In genomic region chr6:32129297-32130088, GRCh38 we compare ENCODE assay signal across 8 cellular contexts. TPM values are rescaled to one million over a fixed set of nuclear protein-coding genes. Genes with fewer than 3 reads are reported as not detected.
DNase-seq lines count a peak whose midpoint lies in the region; ATAC-seq, FAIRE-seq and TF ChIP-seq lines count a peak whose summit lies in the region.

No MANE protein-coding gene starts in this region.

- no peaks in the 10 kb centered on the region for H3K9me3 ChIP-seq in HCT116 (ENCODE audit: control insufficient read depth in 1 of 2, insufficient read depth in 1 of 2, low read depth in 1 of 2, low read length in 2 of 2)
- H3K9me3 ChIP-seq in iPS-15b (ENCODE audit: control insufficient read depth, insufficient read depth, low read length) = no peaks in the 10 kb centered on the region

- no peak for TF ChIP-seq RAD21 in HCT116 (IDR thresholded peaks at IDR 0.05; ENCODE audit: low read depth)

- no peak for FAIRE-seq in GM12891 (lab: Jason Lieb, UNC)

- POLR2A ChIA-PET in HCT116 (lab: Charles Lee) = interaction anchor here (0.5 to 1.7 kb wide), 6 partner anchors 13 to 850 kb away, joined by 3 to 5 read pairs (median 3); no protein-coding TSS in a partner anchor

- RAD21 ChIA-PET in HCT116 (lab: Charles Lee; ENCODE audit: low non-redundant PET in 1 of 2, low total read pairs in 2 of 2, uncharacterized antibody in 2 of 2, unreplicated experiment in 2 of 2) = interaction anchor here (0.6 to 1.9 kb wide), 4 partner anchors 9 to 66 kb away, joined by 3 to 6 read pairs (median 4); no protein-coding TSS in a partner anchor

- H3K9me3 Mint-ChIP-seq in activated naive CD8-positive, alpha-beta T cell treated with anti-CD3 and anti-CD28 coated beads for 36 hours = no peaks in the 10 kb centered on the region
- no peaks in the 10 kb centered on the region for H3K9me3 Mint-ChIP-seq in stimulated activated naive CD8-positive, alpha-beta T cell treated with anti-CD3 and anti-CD28 coated beads, Interleukin-15, amount 100 ng/mL, for 72 hours

- TF ChIP-seq POLR2A in HCT116 (IDR thresholded peaks at IDR 0.05; ENCODE audit: borderline replicate concordance, extremely low read depth, insufficient read depth, insufficient read length) = no peak
- TF ChIP-seq POLR2A in GM12891 (IDR thresholded peaks at IDR 0.05; ENCODE audit: low read depth, low read length) = no peak

- H3K27ac ChIP-seq in HCT116 (ENCODE audit: low read depth, low read length) = peak overlapping the region; percentile 92

- H3K4me3 Mint-ChIP-seq in activated naive CD8-positive, alpha-beta T cell treated with anti-CD3 and anti-CD28 coated beads for 36 hours = peak overlapping the region; percentile 99
- peak overlapping the region; percentile 99 to 100 for H3K4me3 Mint-ChIP-seq in stimulated activated naive CD8-positive, alpha-beta T cell treated with anti-CD3 and anti-CD28 coated beads, Interleukin-15, amount 100 ng/mL, for 72 hours

- H3K4me2 ChIP-seq in HCT116 (ENCODE audit: low read length) = peak overlapping the region; percentile 86

- H3K36me3 Mint-ChIP-seq in activated naive CD8-positive, alpha-beta T cell treated with anti-CD3 and anti-CD28 coated beads for 36 hours = peaks cover 2% of the 10 kb centered on the region

- H3K9ac ChIP-seq in HCT116 (ENCODE audit: low read length) = peak overlapping the region; percentile 73
- H3K9ac ChIP-seq in iPS-15b (ENCODE audit: low read depth, low read length) = peak overlapping the region; percentile 37

- H3K27me3 ChIP-seq in HCT116 (ENCODE audit: insufficient read depth, low read length) (no peaks in the 10 kb centered on the region), iPS-15b (ENCODE audit: control insufficient read depth, insufficient read depth, low read length) (no peaks in the 10 kb centered on the region)

- H2AFZ ChIP-seq in HCT116 (ENCODE audit: low read depth, low read length, poor library complexity, severe bottlenecking) = no peak overlapping the region

- H3K4me3 ChIP-seq in AG10803 (ENCODE audit: low read length) (peak overlapping the region; percentile 80), HCT116 (replicated peaks in 1 of 2; ENCODE audit: low read depth in 1 of 2, low read length in 2 of 2) (peak overlapping the region; percentile 94 to 100), iPS-15b (ENCODE audit: low read depth, low read length) (peak overlapping the region; percentile 69)

- no peak for ATAC-seq in HCT116
- no peak for ATAC-seq in stimulated activated naive CD8-positive, alpha-beta T cell treated with anti-CD3 and anti-CD28 coated beads, Interleukin-15, amount 100 ng/mL, for 72 hours

- no peaks in the 10 kb centered on the region for H4K20me1 ChIP-seq in HCT116 (ENCODE audit: insufficient read depth)

- H3K4me1 Mint-ChIP-seq in activated naive CD8-positive, alpha-beta T cell treated with anti-CD3 and anti-CD28 coated beads for 36 hours = peaks cover 28% of the 10 kb centered on the region
- peaks cover 47% of the 10 kb centered on the region for H3K4me1 Mint-ChIP-seq in stimulated activated naive CD8-positive, alpha-beta T cell treated with anti-CD3 and anti-CD28 coated beads, Interleukin-15, amount 100 ng/mL, for 72 hours

- H3K9me2 ChIP-seq in HCT116 (ENCODE audit: insufficient read depth) = no peaks in the 10 kb centered on the region

- TF ChIP-seq CTCF in AG10803 (conservative IDR thresholded peaks at IDR 0.05; ENCODE audit: low read length) (no peak), HCT116 (IDR thresholded peaks at IDR 0.05 in 2 of 3, conservative IDR thresholded peaks at IDR 0.05 in 1 of 3; ENCODE audit: borderline replicate concordance in 1 of 3, insufficient read depth in 1 of 3, low read depth in 2 of 3, low read length in 2 of 3) (no peak)

- DNase-seq in AG10803 (ENCODE audit: low read depth) = no peak
- no peak for DNase-seq in HCT116 (ENCODE audit: low read depth, low spot score)
- no peak for DNase-seq in activated naive CD8-positive, alpha-beta T cell treated with anti-CD3 and anti-CD28 coated beads for 36 hours
- DNase-seq in stimulated activated naive CD8-positive, alpha-beta T cell treated with anti-CD3 and anti-CD28 coated beads, Interleukin-15, amount 100 ng/mL, for 72 hours = no peak
- no peak for DNase-seq in D341Med (ENCODE audit: low spot score)
- DNase-seq in GM12891 (ENCODE audit: insufficient read length, low spot score) = no peak
- no peak for DNase-seq in COLO829 (ENCODE audit: low spot score)

- H3K4me1 ChIP-seq in HCT116 (ENCODE audit: control insufficient read depth in 1 of 2, insufficient read depth in 2 of 2, low read length in 2 of 2) (peaks cover 24 to 31% of the 10 kb centered on the region in 2 experiments), iPS-15b (ENCODE audit: control insufficient read depth, insufficient read depth, low read length) (no peaks in the 10 kb centered on the region)

- intact Hi-C loops in HCT116 (cut with micrococcal nuclease) = loop anchor here (1.0 kb wide), 3 partner anchors 25 to 67 kb away; partner anchors contain the start of genes PPT2 and RNF5

- H3K27me3 Mint-ChIP-seq in activated naive CD8-positive, alpha-beta T cell treated with anti-CD3 and anti-CD28 coated beads for 36 hours = no peaks in the 10 kb centered on the region
- no peaks in the 10 kb centered on the region for H3K27me3 Mint-ChIP-seq in stimulated activated naive CD8-positive, alpha-beta T cell treated with anti-CD3 and anti-CD28 coated beads, Interleukin-15, amount 100 ng/mL, for 72 hours

- peak overlapping the region; percentile 94 for H3K27ac Mint-ChIP-seq in activated naive CD8-positive, alpha-beta T cell treated with anti-CD3 and anti-CD28 coated beads for 36 hours
- peak overlapping the region; percentile 89 to 90 for H3K27ac Mint-ChIP-seq in stimulated activated naive CD8-positive, alpha-beta T cell treated with anti-CD3 and anti-CD28 coated beads, Interleukin-15, amount 100 ng/mL, for 72 hours

- BruUV-seq in HCT116 (replicated peaks; lab: Mats Ljungman, UMichigan) = TSS peak; percentile 62

- no peaks in the 10 kb centered on the region; a peak in 1 of 4 replicates for H3K36me3 ChIP-seq in HCT116 (ENCODE audit: control insufficient read depth in 1 of 2, insufficient read depth in 2 of 2, low read length in 2 of 2)
- H3K36me3 ChIP-seq in iPS-15b (ENCODE audit: control insufficient read depth, insufficient read depth, low read length) = peaks cover 2% of the 10 kb centered on the region

- peaks cover 27% of the 10 kb centered on the region for H3K79me2 ChIP-seq in HCT116 (ENCODE audit: insufficient read depth, low read length)

- CTCF ChIA-PET in HCT116 (lab: Charles Lee) = interaction anchor here (1.8 to 2.0 kb wide), 2 partner anchors 11 to 66 kb away, joined by 7 to 12 read pairs; no protein-coding TSS in a partner anchor

TF ChIP-seq in HCT116, 20 proteins besides CTCF, POLR2A, EP300 and RAD21:
- no peak for TF ChIP-seq ELF1 (IDR thresholded peaks at IDR 0.05; ENCODE audit: borderline replicate concordance, low read depth)
TF ChIP-seq in HCT116: peak in this region for 0.

TF ChIP-seq in GM12891, 5 proteins besides CTCF, POLR2A, EP300 and RAD21:
- TF ChIP-seq POLR2AphosphoS5 (IDR thresholded peaks at IDR 0.05; ENCODE audit: low read depth, low read length) (no peak), PAX5 (IDR thresholded peaks at IDR 0.05; ENCODE audit: insufficient read depth, low read length, severe bottlenecking) (no peak), SPI1 (IDR thresholded peaks at IDR 0.05; ENCODE audit: low read depth, low read length) (no peak), POU2F2 (IDR thresholded peaks at IDR 0.05; ENCODE audit: low read depth, low read length) (no peak), TAF1 (IDR thresholded peaks at IDR 0.05; ENCODE audit: low read depth, low read length) (no peak)
TF ChIP-seq in GM12891: peak in this region for 0.

RNA-seq across cellular contexts. Expression of gene FKBPL, which starts 0.6 kb away (rescaled TPM):
- 11.2 TPM for total RNA-seq in HCT116 (2021; ENCODE audit: unreplicated experiment)
- polyA plus RNA-seq in HCT116 (2012) = 8.8 and 12.2 TPM in 2 replicates
- total RNA-seq in activated naive CD8-positive, alpha-beta T cell treated with anti-CD3 and anti-CD28 coated beads for 36 hours = 1 to 10 TPM; 5.8 to 6.8 TPM
- 3.8 TPM for polyA plus RNA-seq in GM12891 (2012; ENCODE audit: low read depth, missing spikeins)

RNA-seq across cellular contexts. Expression of gene ATF6B, which starts 1.4 kb away (rescaled TPM):
- total RNA-seq in HCT116 (2021; ENCODE audit: unreplicated experiment) = 63.9 TPM
- polyA plus RNA-seq in HCT116 (2012) = 55.7 and 75.2 TPM in 2 replicates
- 10 to 100 TPM; 50.4 to 53.5 TPM for total RNA-seq in activated naive CD8-positive, alpha-beta T cell treated with anti-CD3 and anti-CD28 coated beads for 36 hours
- 57.2 TPM for polyA plus RNA-seq in GM12891 (2012; ENCODE audit: low read depth, missing spikeins)

RNA-seq across cellular contexts. Expression of gene TNXB, which starts 20.4 kb away (rescaled TPM):
- 8.5 TPM for total RNA-seq in HCT116 (2021; ENCODE audit: unreplicated experiment)
- 4.7 and 7.1 TPM in 2 replicates for polyA plus RNA-seq in HCT116 (2012)
- total RNA-seq in activated naive CD8-positive, alpha-beta T cell treated with anti-CD3 and anti-CD28 coated beads for 36 hours = 1 to 10 TPM in 1 of 2 experiments, under 1 TPM in 1; 0.43 to 1.2 TPM
- polyA plus RNA-seq in GM12891 (2012; ENCODE audit: low read depth, missing spikeins) = 1.7 TPM

RNA-seq across cellular contexts. Expression of gene PRRT1, which starts 22.2 kb away (rescaled TPM):
- total RNA-seq in HCT116 (2021; ENCODE audit: unreplicated experiment) = 6.1 TPM
- 4.0 and 4.8 TPM in 2 replicates for polyA plus RNA-seq in HCT116 (2012)
- total RNA-seq in activated naive CD8-positive, alpha-beta T cell treated with anti-CD3 and anti-CD28 coated beads for 36 hours = 1 to 10 TPM; 1.4 to 1.5 TPM
- polyA plus RNA-seq in GM12891 (2012; ENCODE audit: low read depth, missing spikeins) = not detected

RNA-seq across cellular contexts. Expression of gene PPT2, which starts 24.4 kb away (rescaled TPM):
- 21.0 TPM for total RNA-seq in HCT116 (2021; ENCODE audit: unreplicated experiment)
- 12.8 and 16.4 TPM in 2 replicates for polyA plus RNA-seq in HCT116 (2012)
- 10 to 100 TPM; 19.5 to 24.4 TPM for total RNA-seq in activated naive CD8-positive, alpha-beta T cell treated with anti-CD3 and anti-CD28 coated beads for 36 hours
- 4.0 TPM for polyA plus RNA-seq in GM12891 (2012; ENCODE audit: low read depth, missing spikeins)
